Comparison of ENCODE assay signal across 29 cellular contexts in genomic region chrX:138769918-138770317, GRCh38.
"Had no signal": no experiment of that assay in that cellular context is flagged by ENCODE, and none has a peak within 500 bp of the region (broad histone marks: within the 10 kb centered on the region; RNA-seq: fewer than 3 reads in every experiment).

No MANE protein-coding gene starts in this region.

- H3K27ac ChIP-seq: stomach, suprapubic skin, testis, thoracic aorta, thyroid gland, tibial artery, tibial nerve, transverse colon, upper lobe of left lung, upper lobe of right lung, uterus, vagina had no signal

- H3K27me3 Mint-ChIP-seq: stimulated activated memory B cell treated with anti-CD40 and anti-IgM and Interleukin-4, amounts not matched to agents 10 μg/mL and 1 μg/mL and 100 μg/mL, for 72 hours; stimulated activated naive CD8-positive, alpha-beta T cell treated with anti-CD3 and anti-CD28 coated beads, Interleukin-15, amount 100 ng/mL, for 72 hours; stimulated activated naive CD8-positive, alpha-beta T cell treated with anti-CD3 and anti-CD28 coated beads, Interleukin-15, Interleukin-2, amounts not matched to agents 100 ng/mL and 50 ng/mL, for 24 hours; type B pancreatic cell had no signal

- H3K36me3 Mint-ChIP-seq: stimulated activated effector memory CD8-positive, alpha-beta T cell treated with anti-CD3 and anti-CD28 coated beads, Interleukin-12 subunit alpha, Interleukin-12 subunit beta, amount 100 ng/mL, for 72 hours; stimulated activated memory B cell treated with anti-CD40 and anti-IgM and Interleukin-4, amounts not matched to agents 10 μg/mL and 1 μg/mL and 100 μg/mL, for 72 hours; stimulated activated naive B cell treated with anti-CD40 and anti-IgM and Interleukin-4, amounts not matched to agents 10 μg/mL and 1 μg/mL and 100 μg/mL, for 72 hours; type B pancreatic cell had no signal

- H3K9me3 Mint-ChIP-seq: stimulated activated effector memory CD8-positive, alpha-beta T cell treated with anti-CD3 and anti-CD28 coated beads, Interleukin-12 subunit alpha, Interleukin-12 subunit beta, amount 100 ng/mL, for 72 hours; stimulated activated memory B cell treated with anti-CD40 and anti-IgM and Interleukin-4, amounts not matched to agents 10 μg/mL and 1 μg/mL and 100 μg/mL, for 72 hours; stimulated activated naive B cell treated with anti-CD40 and anti-IgM and Interleukin-4, amounts not matched to agents 10 μg/mL and 1 μg/mL and 100 μg/mL, for 72 hours; stimulated activated naive CD8-positive, alpha-beta T cell treated with anti-CD3 and anti-CD28 coated beads, Interleukin-15, amount 100 ng/mL, for 72 hours; stimulated activated naive CD8-positive, alpha-beta T cell treated with anti-CD3 and anti-CD28 coated beads, Interleukin-15, Interleukin-2, amounts not matched to agents 100 ng/mL and 50 ng/mL, for 24 hours; type B pancreatic cell had no signal

- DNase-seq: stimulated activated CD4-positive, alpha-beta T cell treated with anti-CD3 and anti-CD28 coated beads, Interleukin-2, amount 100 ng/mL, for 48 hours; stimulated activated CD4-positive, alpha-beta T cell treated with anti-CD3 and anti-CD28 coated beads, Interleukin-4, amount 100 ng/mL, for 1 hour; stimulated activated CD4-positive, alpha-beta T cell treated with anti-CD3 and anti-CD28 coated beads, Interleukin-4, amount 100 ng/mL, for 24 hours; stimulated activated CD4-positive, alpha-beta T cell treated with anti-CD3 and anti-CD28 coated beads, Interleukin-4, amount 100 ng/mL, for 4 hours; stimulated activated CD8-positive, alpha-beta memory T cell treated with anti-CD3 and anti-CD28 coated beads, Interleukin-4, amount 100 ng/mL, for 48 hours; stimulated activated naive B cell treated with anti-CD40 and anti-IgM and Interleukin-4, amounts not matched to agents 10 μg/mL and 1 μg/mL and 100 μg/mL, for 72 hours; stimulated activated naive CD4-positive, alpha-beta T cell; stimulated activated naive CD4-positive, alpha-beta T cell treated with Interleukin-2 at 50 U/mL for 16 hours; stimulated activated naive CD8-positive, alpha-beta T cell treated with anti-CD3 and anti-CD28 coated beads, Interleukin-15, amount 100 ng/mL, for 72 hours; stimulated activated naive CD8-positive, alpha-beta T cell treated with anti-CD3 and anti-CD28 coated beads, Interleukin-15, Interleukin-2, amounts not matched to agents 100 U/mL and 50 U/mL, for 24 hours; stomach; substantia nigra; testis; thyroid gland; tibial artery; transverse colon; trophoblast cell; upper lobe of left lung; upper lobe of right lung; uterus had no signal

- H3K4me1 Mint-ChIP-seq: stimulated activated effector memory CD8-positive, alpha-beta T cell treated with anti-CD3 and anti-CD28 coated beads, Interleukin-12 subunit alpha, Interleukin-12 subunit beta, amount 100 ng/mL, for 72 hours; stimulated activated memory B cell treated with anti-CD40 and anti-IgM and Interleukin-4, amounts not matched to agents 10 μg/mL and 1 μg/mL and 100 μg/mL, for 72 hours; stimulated activated naive B cell treated with anti-CD40 and anti-IgM and Interleukin-4, amounts not matched to agents 10 μg/mL and 1 μg/mL and 100 μg/mL, for 72 hours; stimulated activated naive CD8-positive, alpha-beta T cell treated with anti-CD3 and anti-CD28 coated beads, Interleukin-15, amount 100 ng/mL, for 72 hours had no signal

- H3K27ac Mint-ChIP-seq: stimulated activated effector memory CD8-positive, alpha-beta T cell treated with anti-CD3 and anti-CD28 coated beads, Interleukin-12 subunit alpha, Interleukin-12 subunit beta, amount 100 ng/mL, for 72 hours; stimulated activated memory B cell treated with anti-CD40 and anti-IgM and Interleukin-4, amounts not matched to agents 10 μg/mL and 1 μg/mL and 100 μg/mL, for 72 hours; stimulated activated naive B cell treated with anti-CD40 and anti-IgM and Interleukin-4, amounts not matched to agents 10 μg/mL and 1 μg/mL and 100 μg/mL, for 72 hours; stimulated activated naive CD8-positive, alpha-beta T cell treated with anti-CD3 and anti-CD28 coated beads, Interleukin-15, amount 100 ng/mL, for 72 hours; stimulated activated naive CD8-positive, alpha-beta T cell treated with anti-CD3 and anti-CD28 coated beads, Interleukin-15, Interleukin-2, amounts not matched to agents 100 ng/mL and 50 ng/mL, for 24 hours; type B pancreatic cell had no signal

- FAIRE-seq: urothelium cell line had no signal

- H3K9me3 ChIP-seq: stomach, suprapubic skin, testis, thoracic aorta, thyroid gland, tibial artery, tibial nerve, transverse colon, upper lobe of left lung, upper lobe of right lung, uterus, vagina had no signal

- H3K4me3 Mint-ChIP-seq: stimulated activated effector memory CD8-positive, alpha-beta T cell treated with anti-CD3 and anti-CD28 coated beads, Interleukin-12 subunit alpha, Interleukin-12 subunit beta, amount 100 ng/mL, for 72 hours; stimulated activated memory B cell treated with anti-CD40 and anti-IgM and Interleukin-4, amounts not matched to agents 10 μg/mL and 1 μg/mL and 100 μg/mL, for 72 hours; stimulated activated naive B cell treated with anti-CD40 and anti-IgM and Interleukin-4, amounts not matched to agents 10 μg/mL and 1 μg/mL and 100 μg/mL, for 72 hours; stimulated activated naive CD8-positive, alpha-beta T cell treated with anti-CD3 and anti-CD28 coated beads, Interleukin-15, amount 100 ng/mL, for 72 hours; stimulated activated naive CD8-positive, alpha-beta T cell treated with anti-CD3 and anti-CD28 coated beads, Interleukin-15, Interleukin-2, amounts not matched to agents 100 ng/mL and 50 ng/mL, for 24 hours; type B pancreatic cell had no signal

- ATAC-seq: stimulated activated effector memory CD8-positive, alpha-beta T cell treated with anti-CD3 and anti-CD28 coated beads, Interleukin-12 subunit alpha, Interleukin-12 subunit beta, amount 100 ng/mL, for 72 hours; stimulated activated memory B cell treated with anti-CD40 and anti-IgM and Interleukin-4, amounts not matched to agents 10 μg/mL and 1 μg/mL and 100 μg/mL, for 72 hours; stimulated activated naive B cell treated with anti-CD40 and anti-IgM and Interleukin-4, amounts not matched to agents 10 μg/mL and 1 μg/mL and 100 μg/mL, for 72 hours; stimulated activated naive CD8-positive, alpha-beta T cell treated with anti-CD3 and anti-CD28 coated beads, Interleukin-15, amount 100 ng/mL, for 72 hours; stimulated activated naive CD8-positive, alpha-beta T cell treated with anti-CD3 and anti-CD28 coated beads, Interleukin-15, Interleukin-2, amounts not matched to agents 100 U/mL and 50 U/mL, for 24 hours; upper lobe of right lung had no signal

- H3K4me3 ChIP-seq: stomach, suprapubic skin, testis, thoracic aorta, thyroid gland, tibial artery, tibial nerve, transverse colon, upper lobe of left lung, upper lobe of right lung, uterus, vagina had no signal

- H3K27me3 ChIP-seq: stomach, suprapubic skin, testis, thyroid gland, tibial artery, tibial nerve, transverse colon, upper lobe of left lung, upper lobe of right lung, uterus, vagina had no signal

- H3K36me3 ChIP-seq: stomach, suprapubic skin, thoracic aorta, thyroid gland, tibial artery, tibial nerve, transverse colon, upper lobe of left lung, upper lobe of right lung, uterus, vagina had no signal

- H3K4me1 ChIP-seq: suprapubic skin, testis, thyroid gland, tibial artery, tibial nerve, transverse colon, upper lobe of left lung, upper lobe of right lung, uterus, vagina had no signal
